In genomic region chr9:34985311-34985899, GRCh38 we compare ENCODE assay signal across 8 cellular contexts. TPM values are rescaled to one million over a fixed set of nuclear protein-coding genes. Genes with fewer than 3 reads are reported as not detected.
DNase-seq lines count a peak whose midpoint lies in the region; ATAC-seq, FAIRE-seq and TF ChIP-seq lines count a peak whose summit lies in the region.

No MANE protein-coding gene starts in this region.

- peak; percentile 73 for FAIRE-seq in GM12892 (lab: Jason Lieb, UNC)

- H4K91ac ChIP-seq in trophoblast cell (ENCODE audit: low read depth, low read length): no peak overlapping the region

- peak overlapping the region; percentile 29 for H3K23ac ChIP-seq in trophoblast cell (ENCODE audit: low read length)

- no peak overlapping the region for H3K27ac ChIP-seq in esophagus squamous epithelium
- no peak overlapping the region for H3K27ac ChIP-seq in trophoblast cell (ENCODE audit: low read depth, low read length)
- H3K27ac ChIP-seq in ovary: no peak overlapping the region

- H3K4me3 ChIP-seq in BE2C (ENCODE audit: low read depth, low read length): no peak overlapping the region
- H3K4me3 ChIP-seq in esophagus squamous epithelium: no peak overlapping the region
- H3K4me3 ChIP-seq in trophoblast cell (ENCODE audit: low read depth, low read length): no peak overlapping the region
- H3K4me3 ChIP-seq in ovary: no peak overlapping the region

- H4K8ac ChIP-seq in trophoblast cell (ENCODE audit: low read depth, low read length): no peak overlapping the region

- intact Hi-C loops in esophagus squamous epithelium (cut with DNase I): loop anchor here (5.0 to 10.0 kb wide), 2 partner anchors 88 to 489 kb away; a partner anchor contains a TSS
- intact Hi-C loops in ovary (cut with DNase I): loop anchor here in 2 of 4 donors (5.0 to 10.0 kb wide), 2 partner anchors 91 to 742 kb away; a partner anchor contains a TSS

- DNase-seq in BE2C: peak; percentile 68
- DNase-seq in GM12892 (ENCODE audit: insufficient read length): no peak
- peak; percentile 73 for DNase-seq in NCI-H69 (lab: John Stamatoyannopoulos, UW)
- peak; percentile 44 for DNase-seq in activated T-cell treated with anti-CD3 and anti-CD28 coated beads for 24 hours (ENCODE audit: low read depth)
- DNase-seq in esophagus squamous epithelium (lab: John Stamatoyannopoulos, UW): no peak
- peak; percentile 53 to 90 for DNase-seq in trophoblast cell
- DNase-seq in ovary: no peak

- TF ChIP-seq CTCF in BE2C (IDR thresholded peaks at IDR 0.05; ENCODE audit: low read depth, low read length) (peak; percentile 95), esophagus squamous epithelium (IDR thresholded peaks at IDR 0.05) (peak; percentile 53 to 79 (median 76)), ovary (IDR thresholded peaks at IDR 0.05) (no peak)

- WGBS in esophagus squamous epithelium, 2 donors: 12 to 13% methylated on average over 6 to 7 of the region's 7 CpGs
- WGBS in trophoblast cell (ENCODE audit: extremely low coverage, insufficient coverage, insufficient read length): no CpG with 5 or more reads among the region's 7 CpGs
- WGBS in ovary, 3 donors: 12 to 14% (median 12%) methylated on average over 7 of the region's 7 CpGs

- H2AFZ ChIP-seq in trophoblast cell (ENCODE audit: insufficient read depth, low read length, poor library complexity): no peak overlapping the region

- H3K27me3 ChIP-seq in BE2C: no peaks in the 10 kb centered on the region
- H3K27me3 ChIP-seq in esophagus squamous epithelium: no peaks in the 10 kb centered on the region
- no peaks in the 10 kb centered on the region for H3K27me3 ChIP-seq in trophoblast cell (ENCODE audit: insufficient read depth, low read length)
- no peaks in the 10 kb centered on the region for H3K27me3 ChIP-seq in ovary

- H3K9me3 ChIP-seq in BE2C (no peaks in the 10 kb centered on the region), esophagus squamous epithelium (no peaks in the 10 kb centered on the region), trophoblast cell (ENCODE audit: insufficient read depth, low read depth, low read length) (peaks cover 3% of the 10 kb centered on the region), ovary (no peaks in the 10 kb centered on the region)

- ATAC-seq in GM18909 (IDR thresholded peaks at IDR 0.05; ENCODE audit: poor library complexity, unreplicated experiment): no peak

- H3K79me1 ChIP-seq in trophoblast cell (ENCODE audit: low read length): peaks cover 6% of the 10 kb centered on the region

- no peak overlapping the region for H4K12ac ChIP-seq in trophoblast cell (ENCODE audit: low read depth, low read length)

- no peak overlapping the region for H3K14ac ChIP-seq in trophoblast cell (ENCODE audit: low read length)

- no peak overlapping the region for H2BK5ac ChIP-seq in trophoblast cell (ENCODE audit: low read depth, low read length, poor library complexity)

- TF ChIP-seq POLR2A in GM12892 (IDR thresholded peaks at IDR 0.05; ENCODE audit: low read depth, low read length) (no peak), esophagus squamous epithelium (IDR thresholded peaks at IDR 0.05) (no peak), ovary (IDR thresholded peaks at IDR 0.05) (no peak)

- no peaks in the 10 kb centered on the region for H3K36me3 ChIP-seq in BE2C
- H3K36me3 ChIP-seq in esophagus squamous epithelium: no peaks in the 10 kb centered on the region
- H3K36me3 ChIP-seq in trophoblast cell (ENCODE audit: control insufficient read depth in 1 of 2, insufficient read depth in 2 of 2, low read length in 2 of 2): no peaks in the 10 kb centered on the region
- no peaks in the 10 kb centered on the region for H3K36me3 ChIP-seq in ovary

- H3K18ac ChIP-seq in trophoblast cell (ENCODE audit: low read length): no peak overlapping the region

- no peak overlapping the region for H3K4me2 ChIP-seq in trophoblast cell (ENCODE audit: low read length)

- H2BK12ac ChIP-seq in trophoblast cell (ENCODE audit: low read length): no peak overlapping the region

- H2BK120ac ChIP-seq in trophoblast cell (ENCODE audit: insufficient read depth, low read length, poor library complexity): no peak overlapping the region

- H3K4ac ChIP-seq in trophoblast cell (ENCODE audit: low read depth, low read length): no peak overlapping the region

- H2AK5ac ChIP-seq in trophoblast cell (ENCODE audit: low read length): no peak overlapping the region

- peaks cover 2% of the 10 kb centered on the region for H3K79me2 ChIP-seq in trophoblast cell (ENCODE audit: control insufficient read depth, insufficient read depth, low read length, poor library complexity)

- H3K4me1 ChIP-seq in BE2C: peaks cover 23% of the 10 kb centered on the region
- H3K4me1 ChIP-seq in esophagus squamous epithelium: peaks cover 3 to 32% (median 12%) of the 10 kb centered on the region in 3 donors
- H3K4me1 ChIP-seq in trophoblast cell (ENCODE audit: control insufficient read depth in 1 of 2, insufficient read depth in 2 of 2, low read length in 2 of 2): peaks cover 3 to 8% of the 10 kb centered on the region in 2 experiments
- H3K4me1 ChIP-seq in ovary (ENCODE audit: insufficient read depth): peaks cover 4% of the 10 kb centered on the region

- no peak for TF ChIP-seq EP300 in ovary (IDR thresholded peaks at IDR 0.05)

- peak overlapping the region; percentile 17 for H3K9ac ChIP-seq in trophoblast cell (ENCODE audit: low read length)

RNA-seq across cellular contexts. Expression of gene DNAJB5, which starts 4.1 kb away (rescaled TPM):
- polyA plus RNA-seq in BE2C (2012; ENCODE audit: insufficient read depth, insufficient read length, low read depth): 12.4 TPM
- 11.9 TPM for polyA plus RNA-seq in GM12892 (2012; ENCODE audit: missing spikeins)
- total RNA-seq in esophagus squamous epithelium (10 to 100 TPM in 1 of 4 donors, 1 to 10 TPM in 3; 3.5 to 16.6 (median 6.5) TPM), ovary (10 to 100 TPM in 4 of 7 donors, 1 to 10 TPM in 3; 6.4 to 21.0 (median 11.8) TPM)
- polyA plus RNA-seq in trophoblast cell (2013): 11.8 and 12.4 TPM in 2 replicates
- polyA plus RNA-seq in ovary: 10 to 100 TPM in 1 of 2 donors, 1 to 10 TPM in 1; 5.7 to 23.0 TPM

RNA-seq across cellular contexts. Expression of gene PHF24, which starts 27.3 kb away (rescaled TPM):
- not detected for polyA plus RNA-seq in BE2C (2012; ENCODE audit: insufficient read depth, insufficient read length, low read depth)
- 0.47 TPM for polyA plus RNA-seq in GM12892 (2012; ENCODE audit: missing spikeins)
- under 1 TPM in 3 of 4 donors, not detected in 1; 0.09 to 0.57 (median 0.44) TPM for total RNA-seq in esophagus squamous epithelium
- polyA plus RNA-seq in trophoblast cell (2013): 0.34 and 0.62 TPM in 2 replicates
- total RNA-seq in ovary: 1 to 10 TPM in 1 of 7 donors, under 1 TPM in 5, not detected in 1; 0.20 to 1.0 (median 0.45) TPM
- polyA plus RNA-seq in ovary: under 1 TPM; 0.10 to 0.42 TPM

Comparison
In these comparisons a context has a peak if more than half of its experiments do, and no peak if none do; other contexts are left out.
1. DNase-seq: peak in BE2C (single experiment), NCI-H69 (single experiment), activated T-cell treated with anti-CD3 and anti-CD28 coated beads for 24 hours (single experiment) and trophoblast cell (2 of 2); none in GM12892 (single experiment), esophagus squamous epithelium (single experiment) and ovary (0 of 5).
2. CTCF ChIP-seq: peak in BE2C (single experiment) and esophagus squamous epithelium (6 of 6); none in ovary (0 of 3).